In the genomic region with DNA sequence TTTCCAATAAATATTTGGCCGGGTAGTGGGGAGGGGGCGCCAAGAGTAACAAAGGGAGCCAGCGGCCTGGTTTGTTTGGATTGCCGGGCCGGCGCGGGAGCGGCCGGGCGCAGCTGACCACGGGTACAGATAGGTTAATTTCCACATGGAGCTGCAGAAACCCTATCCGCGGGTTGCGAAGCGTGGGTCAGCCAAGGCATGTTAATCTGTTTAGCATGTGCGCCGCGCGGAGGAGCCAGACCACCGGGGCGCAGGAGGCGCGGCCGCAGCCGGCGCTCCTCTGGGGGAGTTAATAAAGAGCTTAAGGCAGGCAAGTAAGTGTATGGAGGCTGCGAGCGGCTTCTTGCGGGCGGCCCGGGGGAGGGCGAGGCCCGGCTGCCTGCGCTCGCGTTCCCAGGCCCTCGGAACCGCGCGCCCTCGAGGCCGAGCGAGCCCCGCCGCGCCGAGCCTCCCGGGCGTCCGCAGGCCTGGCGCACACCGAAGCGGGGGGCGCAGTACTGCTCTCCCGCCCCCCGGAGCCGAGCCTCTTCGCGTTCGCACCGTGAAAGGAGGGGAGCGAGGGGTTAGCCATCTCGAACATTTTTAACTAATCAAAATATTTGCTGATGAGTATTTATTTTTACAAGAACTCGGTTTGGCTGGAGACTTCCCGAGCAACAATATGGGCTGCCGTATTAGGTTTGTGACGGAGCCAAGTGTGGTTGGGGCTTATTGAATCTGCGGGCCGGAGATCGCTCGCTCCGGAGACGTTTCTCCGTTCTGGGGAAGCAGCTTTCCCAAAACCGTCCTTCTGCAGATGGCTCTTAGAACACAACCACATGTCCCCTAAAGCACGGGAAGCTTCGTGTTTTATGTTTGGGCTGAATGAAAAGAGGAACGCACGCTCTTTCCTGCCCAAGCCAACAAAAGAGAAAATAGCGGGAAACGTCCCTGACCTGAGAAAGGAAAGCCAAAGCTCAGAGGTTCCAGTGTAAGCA, we compare ENCODE assay signal across 7 cellular contexts. TPM values are rescaled to one million over a fixed set of nuclear protein-coding genes. Genes with fewer than 3 reads are reported as not detected.
DNase-seq lines count a peak whose midpoint lies in the region; ATAC-seq and TF ChIP-seq lines count a peak whose summit lies in the region.

No MANE protein-coding gene starts in this region.

- intact Hi-C loops in sciatic nerve (cut with DNase I) = no loop called here
- intact Hi-C loops in OCI-LY7 (cut with micrococcal nuclease; ENCODE audit: unreplicated experiment) = no loop called here

- H3K27me3 ChIP-seq in hepatocyte = peaks cover 95% of the 10 kb centered on the region

- H2AFZ ChIP-seq in hepatocyte (peak overlapping the region; percentile 62), OCI-LY7 (ENCODE audit: low read length) (no peak overlapping the region)

- H4K20me1 ChIP-seq in hepatocyte (ENCODE audit: insufficient read depth, poor library complexity, severe bottlenecking) (no peaks in the 10 kb centered on the region), OCI-LY7 (ENCODE audit: insufficient read depth, low read length) (no peaks in the 10 kb centered on the region)

- TF ChIP-seq CTCF in VCaP (conservative IDR thresholded peaks at IDR 0.05) = no peak
- no peak for TF ChIP-seq CTCF in hepatocyte (IDR thresholded peaks at IDR 0.05; ENCODE audit: poor library complexity)
- no peak for TF ChIP-seq CTCF in OCI-LY7 (conservative IDR thresholded peaks at IDR 0.05; ENCODE audit: low read length)

- CTCF ChIA-PET in OCI-LY7 (lab: Charles Lee; ENCODE audit: unreplicated experiment) = no interaction called here

- POLR2A ChIA-PET in OCI-LY7 (lab: Charles Lee) = interaction anchor here (0.6 to 1.1 kb wide), 2 partner anchors 50 to 107 kb away, joined by 3 to 4 read pairs; no protein-coding TSS in a partner anchor

- WGBS in hepatocyte (ENCODE audit: low lambda C conversion rate, missing lambda C conversion rate) = 2% methylated on average over 81 of the region's 81 CpGs

- peak overlapping the region; percentile 41 for H3K4me3 ChIP-seq in hepatocyte
- H3K4me3 ChIP-seq in OCI-LY7 (ENCODE audit: low read depth, low read length, poor library complexity, severe bottlenecking) = no peak overlapping the region

- H3K79me2 ChIP-seq in hepatocyte = no peaks in the 10 kb centered on the region
- no peaks in the 10 kb centered on the region for H3K79me2 ChIP-seq in OCI-LY7 (ENCODE audit: insufficient read depth, low read depth, low read length)

- ATAC-seq in sciatic nerve (peak; percentile 92), HG02884 (IDR thresholded peaks at IDR 0.05; ENCODE audit: unreplicated experiment) (no peak), HG03095 (IDR thresholded peaks at IDR 0.05; ENCODE audit: unreplicated experiment) (no peak)

- DNase-seq in ELR (ENCODE audit: low read depth) (peak; percentile 63), hepatocyte (ENCODE audit: low spot score) (peak; percentile 55), sciatic nerve (ENCODE audit: low spot score) (peak; percentile 90), OCI-LY7 (ENCODE audit: low spot score) (no peak)

- H3K36me3 ChIP-seq in hepatocyte (replicated peaks; ENCODE audit: insufficient read depth, low read depth) (no peaks in the 10 kb centered on the region), OCI-LY7 (ENCODE audit: insufficient read depth, low read length) (no peaks in the 10 kb centered on the region)

- H3K4me1 ChIP-seq in hepatocyte (ENCODE audit: insufficient read depth) (peaks cover 27% of the 10 kb centered on the region), OCI-LY7 (ENCODE audit: insufficient read depth, low read length, poor library complexity, severe bottlenecking) (no peaks in the 10 kb centered on the region)

- no TSS peak for BruUV-seq in OCI-LY7 (replicated peaks; lab: Mats Ljungman, UMichigan)

- H3K4me2 ChIP-seq in hepatocyte = peak overlapping the region; percentile 88
- no peak overlapping the region for H3K4me2 ChIP-seq in OCI-LY7 (ENCODE audit: low read length)

- no peaks in the 10 kb centered on the region for H3K9me3 ChIP-seq in hepatocyte (ENCODE audit: low read depth)
- no peaks in the 10 kb centered on the region for H3K9me3 ChIP-seq in OCI-LY7 (ENCODE audit: low read length)

- H3K9me2 ChIP-seq in hepatocyte (replicated peaks; ENCODE audit: insufficient read depth) (no peaks in the 10 kb centered on the region), OCI-LY7 (ENCODE audit: insufficient read depth, low read length) (no peaks in the 10 kb centered on the region)

- H3K27ac ChIP-seq in VCaP (peak overlapping the region; percentile 87), hepatocyte (peak overlapping the region; percentile 37), OCI-LY7 (ENCODE audit: low read depth, low read length, poor library complexity, severe bottlenecking) (no peak overlapping the region)

RNA-seq across cellular contexts. Expression of a gene that starts 28.9 kb away (rescaled TPM):
- total RNA-seq in hepatocyte = 0.33 and 1.6 TPM in 2 replicates
- 0.75 and 1.9 TPM in 2 replicates for polyA plus RNA-seq in hepatocyte
- 99.3 TPM for total RNA-seq in sciatic nerve
- 0.75 and 1.5 TPM in 2 replicates for total RNA-seq in OCI-LY7 (2014; rRNA removed; shearing (Covaris generic))
- 4.7 and 5.6 TPM in 2 replicates for total RNA-seq in OCI-LY7 (2022)

Comparison
In these comparisons a context has a peak if more than half of its experiments do, and no peak if none do; other contexts are left out.
1. RNA of a gene that starts 28.9 kb away (total RNA-seq): 99.3 TPM in sciatic nerve (single experiment); 0.75 to 5.6 TPM in OCI-LY7 and 0.33 to 1.6 TPM in hepatocyte; every median in the first group is over 10 times any median in the second.